ENCODE assay signal across 14 cellular contexts in the genomic region with DNA sequence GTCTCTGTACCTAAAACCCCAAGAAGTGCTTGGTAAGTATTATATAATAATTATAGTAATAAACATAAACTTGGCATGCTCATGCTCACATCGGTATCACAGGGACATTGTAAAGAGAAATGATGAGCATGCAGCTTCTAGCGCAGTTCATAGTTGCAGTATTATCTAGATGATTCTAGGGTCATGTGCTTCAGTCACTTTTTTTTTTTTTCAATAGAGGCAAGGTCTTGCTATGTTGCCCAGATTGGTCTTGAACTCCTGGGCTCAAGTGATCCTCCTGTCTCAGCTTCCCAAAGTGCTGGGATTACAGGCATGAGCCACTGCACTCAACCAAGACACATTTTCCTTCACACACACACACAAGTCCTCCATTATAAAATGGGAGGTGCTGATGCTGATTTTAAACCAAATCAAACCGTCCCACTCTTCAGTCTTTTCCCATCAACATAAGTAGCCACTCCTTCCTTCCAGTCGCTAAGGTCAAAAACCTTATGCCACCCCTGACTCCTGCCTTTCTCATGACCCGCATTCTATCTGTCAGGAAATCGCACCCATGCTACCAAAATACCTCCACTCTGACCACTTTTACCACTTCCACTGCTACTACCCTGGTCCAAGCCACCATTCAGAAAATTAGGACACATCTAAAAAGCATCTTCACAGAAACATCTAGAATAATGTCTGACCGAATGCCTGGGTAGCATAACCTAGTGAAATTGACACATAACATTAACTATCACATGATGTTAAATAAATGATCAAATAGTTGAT. TPM values are rescaled to one million over a fixed set of nuclear protein-coding genes. Genes with fewer than 3 reads are reported as not detected.
A peak's percentile ranks its signal among the peaks of the same experiment; 100 is the strongest.
DNase-seq lines count a peak whose midpoint lies in the region; ATAC-seq, FAIRE-seq and TF ChIP-seq lines count a peak whose summit lies in the region.
"Had no signal": no experiment of that assay in that cellular context is flagged by ENCODE, and none has a peak within 500 bp of the region (broad histone marks: within the 10 kb centered on the region; RNA-seq: fewer than 3 reads in every experiment).

No MANE protein-coding gene starts in this region.

- H4K20me1 ChIP-seq in PC-3 (ENCODE audit: low read length) (no peaks in the 10 kb centered on the region), keratinocyte (ENCODE audit: control insufficient read depth, extremely low read depth, insufficient read depth, low read length) (no peaks in the 10 kb centered on the region)

- TF ChIP-seq CTCF in PC-3 (conservative IDR thresholded peaks at IDR 0.05; ENCODE audit: low read depth, low read length) (no peak; the same call in 1 of the 2 replicates), keratinocyte (optimal IDR thresholded peaks at IDR 0.05 in 1 of 3, IDR thresholded peaks at IDR 0.05 in 1 of 3, conservative IDR thresholded peaks at IDR 0.05 in 1 of 3; ENCODE audit: extremely low read depth in 1 of 3, insufficient read depth in 2 of 3, low read length in 3 of 3) (no peak)

- no peaks in the 10 kb centered on the region for H3K79me2 ChIP-seq in PC-3 (ENCODE audit: low read length)
- H3K79me2 ChIP-seq in keratinocyte (ENCODE audit: control insufficient read depth, insufficient read depth, low read length): no peaks in the 10 kb centered on the region

- dilution Hi-C loops in keratinocyte (cut with MboI; ENCODE audit: extremely low pct_ligation_motif_present, low sequenced_read_pairs): no loop called here

- peak overlapping the region; percentile 70 for H3K4me2 ChIP-seq in PC-3 (ENCODE audit: low read length)
- no peak overlapping the region for H3K4me2 ChIP-seq in keratinocyte (ENCODE audit: control insufficient read depth, extremely low read depth, insufficient read depth, low read depth, low read length)

- FAIRE-seq in keratinocyte (lab: Jason Lieb, UNC): no peak
- FAIRE-seq: bronchial epithelial cell had no signal

- H3K4me3 ChIP-seq in PC-3 (ENCODE audit: low read length) (no peak overlapping the region), keratinocyte (ENCODE audit: control insufficient read depth in 2 of 3, extremely low read depth in 1 of 3, insufficient read depth in 2 of 3, low read depth in 1 of 3, low read length in 3 of 3) (no peak overlapping the region), subcutaneous abdominal adipose tissue (ENCODE audit: low read depth in 1 of 5, low read length in 5 of 5) (no peak overlapping the region)
- H3K4me3 ChIP-seq: heart right ventricle had no signal

- H3K9ac ChIP-seq in PC-3 (ENCODE audit: low read length): peak overlapping the region; percentile 63
- no peak overlapping the region for H3K9ac ChIP-seq in keratinocyte (ENCODE audit: control insufficient read depth, extremely low read depth, insufficient read depth, low read length)
- H3K9ac ChIP-seq in subcutaneous abdominal adipose tissue (ENCODE audit: low read length in 5 of 5): no peak overlapping the region

- H3K9me1 ChIP-seq in keratinocyte (ENCODE audit: control insufficient read depth, extremely low read depth, insufficient read depth, low read length): no peaks in the 10 kb centered on the region

- peak overlapping the region; percentile 93 for H3K27ac ChIP-seq in PC-3 (ENCODE audit: low read length)
- peak overlapping the region; percentile 9 for H3K27ac ChIP-seq in keratinocyte (ENCODE audit: control insufficient read depth, insufficient read depth, low read length)
- H3K27ac ChIP-seq in subcutaneous abdominal adipose tissue (ENCODE audit: low read depth, low read length): peak overlapping the region; percentile 82

- H3K9me3 ChIP-seq in PC-3 (ENCODE audit: low read length) (no peaks in the 10 kb centered on the region), keratinocyte (ENCODE audit: control insufficient read depth, low read depth, low read length) (no peaks in the 10 kb centered on the region), subcutaneous abdominal adipose tissue (ENCODE audit: control insufficient read depth in 5 of 5, low read length in 5 of 5) (peaks cover 0 to 3% (median 0%) of the 10 kb centered on the region in 5 donors)

- peaks cover 11% of the 10 kb centered on the region for H3F3A ChIP-seq in PC-3 (ENCODE audit: low read length, unreplicated experiment)

- CTCF ChIA-PET in PC-3 (lab: Charles Lee): interaction anchor here (1.1 kb wide), 2 partner anchors 14 to 54 kb away, joined by 3 to 11 read pairs; no protein-coding TSS in a partner anchor

- no peaks in the 10 kb centered on the region for H3K9me2 ChIP-seq in PC-3 (replicated peaks; ENCODE audit: low read length)

- H2AFZ ChIP-seq in PC-3 (ENCODE audit: low read length): peak overlapping the region; percentile 58
- peak overlapping the region; percentile 42 for H2AFZ ChIP-seq in keratinocyte (ENCODE audit: control insufficient read depth, low read length)

- H3K36me3 ChIP-seq in PC-3 (ENCODE audit: low read depth, low read length) (no peaks in the 10 kb centered on the region), keratinocyte (ENCODE audit: control insufficient read depth in 2 of 2, extremely low read depth in 1 of 2, insufficient read depth in 2 of 2, low read length in 2 of 2) (no peaks in the 10 kb centered on the region), subcutaneous abdominal adipose tissue (ENCODE audit: control insufficient read depth in 5 of 5, insufficient read depth in 5 of 5, low read length in 5 of 5) (no peaks in the 10 kb centered on the region)
- H3K36me3 ChIP-seq: heart right ventricle had no signal

- in situ Hi-C loops in ACHN (cut with HindIII; ENCODE audit: low pct_ligation_motif_present, low pct_unique_long_range_greater_than_20kb, low sequenced_read_pairs): no loop called here

- BruUV-seq in PC-3 (replicated peaks; lab: Mats Ljungman, UMichigan): no TSS peak

- DNase-seq in activated effector memory CD4-positive, alpha-beta T cell treated with anti-CD3 and anti-CD28 coated beads, Interleukin-2, amount 50 U/mL, for 16 hours: peak; percentile 14
- no peak for DNase-seq in activated effector memory CD4-positive, alpha-beta T cell treated with Interleukin-2 at 50 U/mL for 16 hours
- DNase-seq in PC-3 (no peak), keratinocyte (ENCODE audit: low read depth, low spot score) (no peak), ACHN (no peak)
- DNase-seq: activated gamma-delta T cell, NCI-H1048, NCI-H226, occipital lobe had no signal

- H3K27me3 ChIP-seq in PC-3 (ENCODE audit: low read length) (no peaks in the 10 kb centered on the region), keratinocyte (ENCODE audit: control insufficient read depth, extremely low read depth, insufficient read depth, low read length) (no peaks in the 10 kb centered on the region), subcutaneous abdominal adipose tissue (ENCODE audit: control insufficient read depth in 5 of 5, insufficient read depth in 4 of 5, low read length in 5 of 5) (no peaks in the 10 kb centered on the region)
- H3K27me3 ChIP-seq: heart right ventricle had no signal

- intact Hi-C loops in PC-3 (cut with micrococcal nuclease): loop anchor here (1.0 to 2.0 kb wide), 6 partner anchors 14 to 175 kb away; a partner anchor contains a TSS

- ATAC-seq in PC-3 (no peak; the same call in 1 of the 2 replicates), GM21360 (IDR thresholded peaks at IDR 0.05; ENCODE audit: unreplicated experiment) (no peak), GM21528 (IDR thresholded peaks at IDR 0.05; ENCODE audit: low FRiP score, unreplicated experiment) (no peak)

- H3K4me1 ChIP-seq in PC-3 (ENCODE audit: insufficient read depth, low read length): peaks cover 33% of the 10 kb centered on the region
- H3K4me1 ChIP-seq in keratinocyte (ENCODE audit: control insufficient read depth, extremely low read depth, insufficient read depth, low read length): peaks cover 22% of the 10 kb centered on the region
- H3K4me1 ChIP-seq in subcutaneous abdominal adipose tissue (ENCODE audit: control insufficient read depth in 5 of 5, insufficient read depth in 5 of 5, low read length in 5 of 5): peaks cover 9 to 31% (median 24%) of the 10 kb centered on the region in 5 donors

- POLR2A ChIA-PET in PC-3 (lab: Charles Lee; ENCODE audit: unreplicated experiment): no interaction called here

RNA-seq across cellular contexts. Expression of a gene that starts 28.2 kb away (rescaled TPM):
- 35.7 and 37.8 TPM in 2 replicates for total RNA-seq in PC-3 (2014; rRNA removed)
- 89.5 to 102 TPM (median 94.3 TPM) in 3 replicates for polyA plus RNA-seq in keratinocyte
- polyA plus RNA-seq in keratinocyte (2011; ENCODE audit: low read depth): 46.2 TPM
- polyA plus RNA-seq in keratinocyte (2011; cell fraction: cytosol; rRNA removed): 74.7 and 115 TPM in 2 replicates
- polyA plus RNA-seq in keratinocyte (2011; cell fraction: nucleus; rRNA removed): 47.4 and 54.2 TPM in 2 replicates
- 53.2 and 71.8 TPM in 2 replicates for polyA plus RNA-seq in keratinocyte (2012; ENCODE audit: low replicate concordance)
- polyA minus RNA-seq in keratinocyte: 73.7 to 112 TPM (median 83.4 TPM) in 3 replicates
- 72.5 TPM for polyA minus RNA-seq in keratinocyte (2011; cell fraction: cytosol; rRNA and poly(A)+ RNA removed)
- polyA minus RNA-seq in keratinocyte (2011; cell fraction: nucleus; rRNA and poly(A)+ RNA removed): 18.8 and 33.4 TPM in 2 replicates

RNA-seq across cellular contexts. Expression of a gene that starts 50.3 kb away (rescaled TPM):
- total RNA-seq in PC-3 (2014; rRNA removed): 13.2 and 18.4 TPM in 2 replicates
- 7.9 to 18.8 TPM (median 12.6 TPM) in 3 replicates for polyA plus RNA-seq in keratinocyte
- 14.0 TPM for polyA plus RNA-seq in keratinocyte (2011; ENCODE audit: low read depth)
- polyA plus RNA-seq in keratinocyte (2011; cell fraction: cytosol; rRNA removed): 8.4 and 14.1 TPM in 2 replicates
- polyA plus RNA-seq in keratinocyte (2011; cell fraction: nucleus; rRNA removed): 10.0 and 13.0 TPM in 2 replicates
- 17.4 and 24.1 TPM in 2 replicates for polyA plus RNA-seq in keratinocyte (2012; ENCODE audit: low replicate concordance)
- polyA minus RNA-seq in keratinocyte: 6.7 to 18.2 TPM (median 15.2 TPM) in 3 replicates
- polyA minus RNA-seq in keratinocyte (2011; cell fraction: cytosol; rRNA and poly(A)+ RNA removed): 26.3 TPM
- polyA minus RNA-seq in keratinocyte (2011; cell fraction: nucleus; rRNA and poly(A)+ RNA removed): 12.3 and 22.5 TPM in 2 replicates

Comparison
In these comparisons a context has a peak if more than half of its experiments do, and no peak if none do; other contexts are left out.
1. H3K27ac ChIP-seq: peak in every context shown above with its lines; median percentile 93 in PC-3; 82 in subcutaneous abdominal adipose tissue; 9 in keratinocyte.